ENCODE assay signal across 16 cellular contexts in genomic region chr4:150130953-150131352, GRCh38. TPM values are rescaled to one million over a fixed set of nuclear protein-coding genes. Genes with fewer than 3 reads are reported as not detected.
A peak's percentile ranks its signal among the peaks of the same experiment; 100 is the strongest.
DNase-seq lines count a peak whose midpoint lies in the region; ATAC-seq and TF ChIP-seq lines count a peak whose summit lies in the region.
"Had no signal": no experiment of that assay in that cellular context is flagged by ENCODE, and none has a peak within 500 bp of the region (broad histone marks: within the 10 kb centered on the region; RNA-seq: fewer than 3 reads in every experiment).

No MANE protein-coding gene starts in this region.

- 56 to 78% (median 77%) methylated on average over 2 of the region's 2 CpGs for WGBS in stomach, 5 donors

- H3K36me3 ChIP-seq in stomach = no peaks in the 10 kb centered on the region
- H3K36me3 ChIP-seq: SJSA1 had no signal

- H3K4me1 ChIP-seq in stomach = peaks cover 0 to 31% (median 6%) of the 10 kb centered on the region in 4 donors

- H3K27me3 ChIP-seq in stomach = no peaks in the 10 kb centered on the region
- H3K27me3 ChIP-seq: SJSA1 had no signal

- H3K4me3 ChIP-seq in fibroblast of mammary gland (ENCODE audit: control insufficient read depth, low read depth, low read length) = no peak overlapping the region
- no peak overlapping the region for H3K4me3 ChIP-seq in skeletal muscle cell (ENCODE audit: low read depth, low read length)
- H3K4me3 ChIP-seq in stomach = no peak overlapping the region
- H3K4me3 ChIP-seq: mucosa of descending colon, SJSA1 had no signal

- no peak for TF ChIP-seq EP300 in stomach (IDR thresholded peaks at IDR 0.05)

- H3K27ac ChIP-seq in stomach = no peak overlapping the region
- H3K27ac ChIP-seq: SJSA1 had no signal

- H3K9me3 ChIP-seq in stomach = no peaks in the 10 kb centered on the region
- H3K9me3 ChIP-seq: mucosa of descending colon, SJSA1 had no signal

- no peak for TF ChIP-seq POLR2A in stomach (IDR thresholded peaks at IDR 0.05)

- intact Hi-C loops in stomach (cut with DNase I; ENCODE audit: low total_unique reads) = no loop called here

- no peak for ATAC-seq in GM21723 (IDR thresholded peaks at IDR 0.05; ENCODE audit: unreplicated experiment)
- ATAC-seq: left lobe of liver, mucosa of descending colon had no signal

- DNase-seq in HCEC 1CT (peak; percentile 60), RPMI7951 (ENCODE audit: low read depth) (peak; percentile 61), fibroblast of mammary gland (ENCODE audit: low read depth) (peak; percentile 96), skeletal muscle cell (ENCODE audit: low read depth) (peak; percentile 54), stomach (no peak), GM20000 (ENCODE audit: low spot score) (no peak), inferior parietal cortex (ENCODE audit: extremely low spot score) (no peak)
- DNase-seq: activated CD4-positive, CD25-positive, alpha-beta regulatory T cell; H9; mucosa of descending colon; NCI-H1092 treated with DMSO at 0.1 percent for 48 hours; stimulated activated CD4-positive, alpha-beta T cell treated with anti-CD3 and anti-CD28 coated beads, Interleukin-1b, Interleukin-23, amount 100 ng/mL, for 48 hours had no signal

- TF ChIP-seq CTCF in fibroblast of mammary gland (conservative IDR thresholded peaks at IDR 0.05; ENCODE audit: control insufficient read depth, insufficient read depth, low read depth, low read length) (no peak), stomach (IDR thresholded peaks at IDR 0.05) (no peak), GM20000 (IDR thresholded peaks at IDR 0.05; ENCODE audit: extremely low read depth, missing control alignments) (no peak)

RNA-seq across cellular contexts. Expression of gene DCLK2, which starts 52.7 kb away (rescaled TPM):
- total RNA-seq in RPMI7951 (2014; rRNA removed; shearing (Covaris generic)) = 1.7 and 4.1 TPM in 2 replicates
- 10 to 100 TPM in 1 of 5 donors, 1 to 10 TPM in 4; 1.4 to 16.3 (median 3.6) TPM for total RNA-seq in stomach
- 1 to 10 TPM in 1 of 3 donors, under 1 TPM in 2; 0.61 to 1.2 (median 0.68) TPM for polyA plus RNA-seq in stomach
- total RNA-seq: OCI-LY7 had no signal

Comparison
In these comparisons a context has a peak if more than half of its experiments do, and no peak if none do; other contexts are left out.
1. DNase-seq: peak in HCEC 1CT (single experiment), RPMI7951 (single experiment), fibroblast of mammary gland (single experiment) and skeletal muscle cell (single experiment); none in stomach (single experiment), GM20000 (single experiment) and inferior parietal cortex (single experiment).